ENCODE assay signal across 8 cellular contexts in genomic region chr5:68240196-68240595, GRCh38. TPM values are rescaled to one million over a fixed set of nuclear protein-coding genes. Genes with fewer than 3 reads are reported as not detected.
A peak's percentile ranks its signal among the peaks of the same experiment; 100 is the strongest.
DNase-seq lines count a peak whose midpoint lies in the region; ATAC-seq and TF ChIP-seq lines count a peak whose summit lies in the region.

No MANE protein-coding gene starts in this region.

- TF ChIP-seq CTCF in DND-41 (IDR thresholded peaks at IDR 0.05; ENCODE audit: borderline replicate concordance, extremely low read depth, low read length, poor library complexity, severe bottlenecking), result no peak
- no peak for TF ChIP-seq CTCF in Loucy (conservative IDR thresholded peaks at IDR 0.05; ENCODE audit: low read length)
- no peak for TF ChIP-seq CTCF in suprapubic skin (IDR thresholded peaks at IDR 0.05)

- peaks cover 27% of the 10 kb centered on the region for H3F3A ChIP-seq in Loucy (ENCODE audit: low read depth)

- peak overlapping the region; percentile 38 for H3K9ac ChIP-seq in DND-41 (ENCODE audit: low read depth, low read length)
- H3K9ac ChIP-seq in Loucy (ENCODE audit: low read depth, low read length, poor library complexity, severe bottlenecking), result peak overlapping the region; percentile 80

- H3K27me3 ChIP-seq in DND-41 (ENCODE audit: insufficient read depth, low read length, poor library complexity) (no peaks in the 10 kb centered on the region), Loucy (ENCODE audit: insufficient read depth, low read length, poor library complexity, severe bottlenecking) (no peaks in the 10 kb centered on the region), suprapubic skin (no peaks in the 10 kb centered on the region)
- no peaks in the 10 kb centered on the region for H3K27me3 ChIP-seq in effector memory CD4-positive, alpha-beta T cell (replicated peaks; ENCODE audit: control insufficient read depth, insufficient read depth, low read length, poor library complexity, severe bottlenecking)

- DNase-seq in DND-41 (no peak), suprapubic skin (ENCODE audit: low spot score in 2 of 2) (no peak), NCI-H524 (lab: John Stamatoyannopoulos, UW) (no peak), DMS 273 treated with DMSO at 0.1 percent for 48 hours (lab: John Stamatoyannopoulos, UW) (no peak)
- DNase-seq in effector memory CD4-positive, alpha-beta T cell, result no peak
- DNase-seq in activated CD4-positive, alpha-beta T cell treated with anti-CD3 and anti-CD28 coated beads for 1 hour, result no peak

- H2AFZ ChIP-seq in DND-41 (ENCODE audit: low read depth, low read length), result no peak overlapping the region
- no peak overlapping the region for H2AFZ ChIP-seq in Loucy (ENCODE audit: low read length)

- no peak for TF ChIP-seq POLR2A in suprapubic skin (IDR thresholded peaks at IDR 0.05)

- peak overlapping the region; percentile 67 for H3K4me2 ChIP-seq in DND-41 (ENCODE audit: insufficient read depth, low read length)
- peak overlapping the region; percentile 78 for H3K4me2 ChIP-seq in Loucy (ENCODE audit: low read depth, low read length, poor library complexity, severe bottlenecking)

- H3K36me3 ChIP-seq in DND-41 (ENCODE audit: insufficient read depth, low read length) (peaks cover 16% of the 10 kb centered on the region), Loucy (ENCODE audit: insufficient read depth, low read length) (0 out of 2 replicates have a peak, but pooled peaks cover 10% of the 10 kb centered on the region), suprapubic skin (peaks cover 6% of the 10 kb centered on the region)
- H3K36me3 ChIP-seq in effector memory CD4-positive, alpha-beta T cell (ENCODE audit: control insufficient read depth, insufficient read depth, low read length), result no peaks in the 10 kb centered on the region

- H3K79me2 ChIP-seq in DND-41 (ENCODE audit: insufficient read depth, low read length) (peaks cover 90% of the 10 kb centered on the region), Loucy (ENCODE audit: insufficient read depth, low read length) (peaks cover 86% of the 10 kb centered on the region)

- H3K4me3 ChIP-seq in DND-41 (ENCODE audit: low read depth in 1 of 2, low read length in 2 of 2) (no peak overlapping the region), Loucy (ENCODE audit: low read length, poor library complexity, severe bottlenecking) (peak overlapping the region; percentile 67), suprapubic skin (no peak overlapping the region)
- no peak overlapping the region for H3K4me3 ChIP-seq in effector memory CD4-positive, alpha-beta T cell (ENCODE audit: insufficient read depth, low read depth, low read length, poor library complexity, severe bottlenecking)

- H3K4me1 ChIP-seq in DND-41 (ENCODE audit: insufficient read depth, low read length), result peaks cover 77% of the 10 kb centered on the region
- peaks cover 84% of the 10 kb centered on the region for H3K4me1 ChIP-seq in Loucy (ENCODE audit: insufficient read depth, low read length, poor library complexity, severe bottlenecking)
- H3K4me1 ChIP-seq in effector memory CD4-positive, alpha-beta T cell (ENCODE audit: control insufficient read depth, insufficient read depth, low read length, poor library complexity, severe bottlenecking), result peaks cover 37% of the 10 kb centered on the region
- H3K4me1 ChIP-seq in suprapubic skin, result peaks cover 63% of the 10 kb centered on the region

- H3K9me3 ChIP-seq in DND-41 (ENCODE audit: insufficient read depth, low read length, severe bottlenecking), result no peaks in the 10 kb centered on the region
- no peaks in the 10 kb centered on the region for H3K9me3 ChIP-seq in Loucy (ENCODE audit: insufficient read depth, low read depth, low read length)
- H3K9me3 ChIP-seq in effector memory CD4-positive, alpha-beta T cell (ENCODE audit: control insufficient read depth, low read length), result no peaks in the 10 kb centered on the region
- H3K9me3 ChIP-seq in suprapubic skin, result no peaks in the 10 kb centered on the region

- H3K27ac ChIP-seq in DND-41 (ENCODE audit: low read length) (peak overlapping the region; percentile 86), suprapubic skin (peak overlapping the region; percentile 32)
- H3K27ac ChIP-seq in effector memory CD4-positive, alpha-beta T cell (ENCODE audit: insufficient read depth, low read length, poor library complexity, severe bottlenecking), result peak overlapping the region; percentile 48

- H4K20me1 ChIP-seq in DND-41 (ENCODE audit: insufficient read depth, low read length) (no peaks in the 10 kb centered on the region; the same call in 1 of the 2 replicates), Loucy (ENCODE audit: insufficient read depth, low read length, poor library complexity, severe bottlenecking) (peaks cover 34% of the 10 kb centered on the region)

- ATAC-seq in DND-41 (ENCODE audit: insufficient read depth, low read depth) (peak; percentile 22; the same call in 1 of the 3 replicates), GM21381 (IDR thresholded peaks at IDR 0.05; ENCODE audit: unreplicated experiment) (peak; percentile 59)

- no peak for TF ChIP-seq EP300 in suprapubic skin (IDR thresholded peaks at IDR 0.05)

- H3K9me2 ChIP-seq in Loucy (replicated peaks; ENCODE audit: low read depth, low read length), result no peaks in the 10 kb centered on the region

RNA-seq across cellular contexts. Expression of gene PIK3R1, which starts 24.6 kb away (rescaled TPM):
- total RNA-seq in suprapubic skin, result 100 to 1,000 TPM in 3 of 4 donors, 10 to 100 TPM in 1; 96.5 to 257 (median 181) TPM

Comparison
In these comparisons a context has a peak if more than half of its experiments do, and no peak if none do; other contexts are left out.
1. H3K27ac ChIP-seq: peak in every context shown above with its lines; median percentile 86 in DND-41; 48 in effector memory CD4-positive, alpha-beta T cell; 32 in suprapubic skin.